Comparison of ENCODE assay signal across 21 cellular contexts in genomic region chr1:33439662-33440061, GRCh38. TPM values are rescaled to one million over a fixed set of nuclear protein-coding genes. Genes with fewer than 3 reads are reported as not detected.
DNase-seq lines count a peak whose midpoint lies in the region; ATAC-seq, FAIRE-seq and TF ChIP-seq lines count a peak whose summit lies in the region.
"Had no signal": no experiment of that assay in that cellular context is flagged by ENCODE, and none has a peak within 500 bp of the region (broad histone marks: within the 10 kb centered on the region; RNA-seq: fewer than 3 reads in every experiment).

No MANE protein-coding gene starts in this region.

- no peak overlapping the region for H2AK9ac ChIP-seq in IMR-90 (replicated peaks; ENCODE audit: low read depth, low read length, poor library complexity)

- H3K79me1 ChIP-seq in IMR-90 (ENCODE audit: low read depth in 1 of 2, low read length in 2 of 2) = peaks cover 0 to 3% of the 10 kb centered on the region in 2 experiments; a peak in 1 of 4 replicates

- intact Hi-C loops in IMR-90 (cut with micrococcal nuclease) = no loop called here
- intact Hi-C loops in K562 (cut with micrococcal nuclease) = no loop called here
- intact Hi-C loops in colonic mucosa (cut with DNase I) = no loop called here
- intact Hi-C loops in left colon (cut with DNase I, micrococcal nuclease) = no loop called here

- H3K36me3 ChIP-seq in GM23338 (ENCODE audit: insufficient read depth) (no peaks in the 10 kb centered on the region), IMR-90 (ENCODE audit: control insufficient read depth, insufficient read depth, low read length) (no peaks in the 10 kb centered on the region), K562 (ENCODE audit: control insufficient read depth, insufficient read depth, low read length) (no peaks in the 10 kb centered on the region), keratinocyte (ENCODE audit: control insufficient read depth in 2 of 2, extremely low read depth in 1 of 2, insufficient read depth in 2 of 2, low read length in 2 of 2) (no peaks in the 10 kb centered on the region), colonic mucosa (no peaks in the 10 kb centered on the region), Karpas-422 (ENCODE audit: insufficient read depth, low read length) (no peaks in the 10 kb centered on the region)
- H3K36me3 ChIP-seq: SJCRH30 had no signal

- no peak overlapping the region; the same call in 1 of the 2 replicates for H3K18ac ChIP-seq in IMR-90 (ENCODE audit: low read depth, low read length)

- no peak overlapping the region for H2BK120ac ChIP-seq in IMR-90 (ENCODE audit: low read depth, low read length)

- no peak overlapping the region for H4K91ac ChIP-seq in IMR-90 (ENCODE audit: insufficient read depth, low read depth, low read length)

- FAIRE-seq in K562 (lab: Jason Lieb, UNC) (no peak), keratinocyte (lab: Jason Lieb, UNC) (no peak)
- FAIRE-seq: D721Med, GM18507, RCC 7860 had no signal

- peaks cover 5% of the 10 kb centered on the region for H3K27me3 Mint-ChIP-seq in GM23338 (ENCODE audit: insufficient read depth, low read depth, poor library complexity)

- POLR2A ChIA-PET in IMR-90 (lab: Charles Lee; ENCODE audit: unreplicated experiment) (no interaction called here), K562 (lab: Yijun Ruan, JAX) (interaction anchor here (0.9 kb wide), 1 partner anchor 17 kb away, joined by 3 read pairs; no protein-coding TSS in a partner anchor)

- TF ChIP-seq CTCF in GM23338 (conservative IDR thresholded peaks at IDR 0.05; ENCODE audit: low read depth in 2 of 2) (no peak), IMR-90 (conservative IDR thresholded peaks at IDR 0.05; ENCODE audit: low read depth, low read length) (no peak), K562 (IDR thresholded peaks at IDR 0.05 in 2 of 3, conservative IDR thresholded peaks at IDR 0.05 in 1 of 3; ENCODE audit: insufficient read depth in 2 of 3, low read depth in 1 of 3, low read length in 3 of 3) (no peak), keratinocyte (optimal IDR thresholded peaks at IDR 0.05 in 1 of 3, IDR thresholded peaks at IDR 0.05 in 1 of 3, conservative IDR thresholded peaks at IDR 0.05 in 1 of 3; ENCODE audit: extremely low read depth in 1 of 3, insufficient read depth in 2 of 3, low read length in 3 of 3) (no peak), colonic mucosa (IDR thresholded peaks at IDR 0.05) (no peak)

- TF ChIP-seq EP300 in K562 (IDR thresholded peaks at IDR 0.05; ENCODE audit: low read length) = no peak

- H4K5ac ChIP-seq in IMR-90 (ENCODE audit: low read depth, low read length) = no peak overlapping the region; the same call in 1 of the 2 replicates

- no CpG with 5 or more reads among the region's 1 CpG for WGBS in IMR-90 (ENCODE audit: extremely low coverage in 2 of 2, insufficient read length in 1 of 2), 2 experiments
- 0% methylated on average over 1 of the region's 1 CpG for WGBS in K562 (ENCODE audit: insufficient coverage, low coverage, missing lambda C conversion rate)

- no peaks in the 10 kb centered on the region for H3K9me2 ChIP-seq in GM23338 (ENCODE audit: insufficient read depth)
- no peaks in the 10 kb centered on the region for H3K9me2 ChIP-seq in Karpas-422 (replicated peaks; ENCODE audit: insufficient read depth, low read length)

- dilution Hi-C loops in IMR-90 (cut with HindIII; ENCODE audit: low sequenced_read_pairs, unreplicated experiment) = no loop called here
- dilution Hi-C loops in keratinocyte (cut with MboI; ENCODE audit: extremely low pct_ligation_motif_present, low sequenced_read_pairs) = no loop called here

- no peak overlapping the region for H2AFZ ChIP-seq in GM23338
- H2AFZ ChIP-seq in IMR-90 (replicated peaks; ENCODE audit: low read length, poor library complexity) = no peak overlapping the region
- no peak overlapping the region for H2AFZ ChIP-seq in K562 (ENCODE audit: low read depth, low read length)
- H2AFZ ChIP-seq in keratinocyte (ENCODE audit: control insufficient read depth, low read length) = no peak overlapping the region
- H2AFZ ChIP-seq in Karpas-422 (ENCODE audit: low read length) = no peak overlapping the region

- H3K9ac ChIP-seq in IMR-90 (ENCODE audit: low read depth, low read length) (no peak overlapping the region), K562 (ENCODE audit: insufficient read depth in 1 of 2, low read depth in 2 of 2, low read length in 2 of 2) (no peak overlapping the region), keratinocyte (ENCODE audit: control insufficient read depth, extremely low read depth, insufficient read depth, low read length) (no peak overlapping the region), colonic mucosa (ENCODE audit: low read depth in 2 of 2, low read length in 2 of 2) (no peak overlapping the region), Karpas-422 (ENCODE audit: low read length) (no peak overlapping the region)

- in situ Hi-C loops in IMR-90 (cut with MboI; ENCODE audit: low sequenced_read_pairs) = no loop called here
- in situ Hi-C loops in K562 (cut with MboI) = no loop called here

- H3K27me3 ChIP-seq in GM23338 (ENCODE audit: insufficient read depth) (no peaks in the 10 kb centered on the region), IMR-90 (ENCODE audit: control insufficient read depth, insufficient read depth, low read length) (no peaks in the 10 kb centered on the region), K562 (ENCODE audit: control insufficient read depth in 2 of 2, insufficient read depth in 2 of 2, low read length in 2 of 2) (peaks cover 6 to 13% of the 10 kb centered on the region in 2 experiments), keratinocyte (ENCODE audit: control insufficient read depth, extremely low read depth, insufficient read depth, low read length) (no peaks in the 10 kb centered on the region), colonic mucosa (no peaks in the 10 kb centered on the region), Karpas-422 (ENCODE audit: low read length) (no peaks in the 10 kb centered on the region)
- H3K27me3 ChIP-seq: SJCRH30 had no signal

- H4K20me1 ChIP-seq in GM23338 (replicated peaks; ENCODE audit: insufficient read depth) (no peaks in the 10 kb centered on the region), IMR-90 (ENCODE audit: insufficient read depth, low read length) (no peaks in the 10 kb centered on the region), K562 (replicated peaks; ENCODE audit: control insufficient read depth, insufficient read depth, low read length) (no peaks in the 10 kb centered on the region), keratinocyte (ENCODE audit: control insufficient read depth, extremely low read depth, insufficient read depth, low read length) (no peaks in the 10 kb centered on the region), Karpas-422 (ENCODE audit: insufficient read depth, low read depth, low read length) (no peaks in the 10 kb centered on the region)

- no peak overlapping the region for H4K8ac ChIP-seq in IMR-90 (ENCODE audit: low read depth in 2 of 2, low read length in 2 of 2)

- TF ChIP-seq POLR2A in IMR-90 (IDR thresholded peaks at IDR 0.05; ENCODE audit: low read depth, low read length) (no peak), K562 (conservative IDR thresholded peaks at IDR 0.05) (no peak)

- H2BK20ac ChIP-seq in IMR-90 (ENCODE audit: low read depth, low read length) = 0 out of 2 replicates have a peak overlapping the region, but pooled peaks have one; percentile 28

- no peak overlapping the region for H3K4me3 Mint-ChIP-seq in GM23338
- H3K4me3 Mint-ChIP-seq: CD4-positive, CD25-positive, alpha-beta regulatory T cell; IgD-negative memory B cell; T-cell had no signal

- H2BK5ac ChIP-seq in IMR-90 (ENCODE audit: low read depth, low read length, poor library complexity, severe bottlenecking) = no peak overlapping the region

- CTCF ChIA-PET in IMR-90 (lab: Yijun Ruan, JAX) (interaction anchor here (1.1 kb wide), 1 partner anchor 16 kb away, joined by 7 read pairs; no protein-coding TSS in a partner anchor), K562 (lab: Yijun Ruan, JAX; ENCODE audit: low intra/inter-chr PET ratio) (no interaction called here)

- DNase-seq in GM23338 (ENCODE audit: low spot score) = peak; percentile 19
- DNase-seq in IMR-90 = no peak
- no peak for DNase-seq in K562 (ENCODE audit: extremely low read depth in 1 of 4, low spot score in 3 of 4)
- no peak for DNase-seq in keratinocyte (ENCODE audit: low read depth, low spot score)
- DNase-seq in putamen (ENCODE audit: low spot score) = no peak
- no peak for DNase-seq in colonic mucosa
- no peak for DNase-seq in Karpas-422
- DNase-seq in left colon = no peak
- DNase-seq: CD4-positive, CD25-positive, alpha-beta regulatory T cell; NCI-H1092 treated with DMSO at 0.1 percent for 48 hours; NCI-H1436; NCI-H187; NCI-H2107; NCI-H748 treated with DMSO at 0.1 percent for 48 hours; SJCRH30; T-cell had no signal

- H3K27ac ChIP-seq in GM23338 (ENCODE audit: low read depth) (no peak overlapping the region), IMR-90 (ENCODE audit: insufficient read depth, low read length) (no peak overlapping the region), K562 (ENCODE audit: extremely low read depth, low read depth, low read length) (no peak overlapping the region), keratinocyte (ENCODE audit: control insufficient read depth, insufficient read depth, low read length) (peak overlapping the region; percentile 70), colonic mucosa (no peak overlapping the region), Karpas-422 (ENCODE audit: low read length) (no peak overlapping the region)
- H3K27ac ChIP-seq: SJCRH30 had no signal

- H2AK5ac ChIP-seq in IMR-90 (ENCODE audit: low read depth, low read length) = no peak overlapping the region

- ATAC-seq in GM23338 = no peak; the same call in 2 of the 3 replicates
- no peak for ATAC-seq in IMR-90 (ENCODE audit: low read depth)
- no peak for ATAC-seq in K562
- ATAC-seq in left colon = no peak
- ATAC-seq: Right ventricle myocardium inferior, T-cell had no signal

- no peak for TF ChIP-seq RAD21 in IMR-90 (IDR thresholded peaks at IDR 0.05; ENCODE audit: low read length)
- no peak for TF ChIP-seq RAD21 in K562 (CRISPR knock-in tag; conservative IDR thresholded peaks at IDR 0.05 in 1 of 2, IDR thresholded peaks at IDR 0.05 in 1 of 2)

- BruUV-seq in IMR-90 (replicated peaks; lab: Mats Ljungman, UMichigan) (no TSS peak), K562 (replicated peaks; lab: Mats Ljungman, UMichigan) (no TSS peak)

- no peaks in the 10 kb centered on the region for H3K9me3 Mint-ChIP-seq in GM23338
- H3K9me3 Mint-ChIP-seq: CD4-positive, CD25-positive, alpha-beta regulatory T cell; IgD-negative memory B cell; T-cell had no signal

- no peak overlapping the region for H3K4ac ChIP-seq in IMR-90 (ENCODE audit: low read depth, low read length)

- H3K4me1 Mint-ChIP-seq in GM23338 = peaks cover 18% of the 10 kb centered on the region
- H3K4me1 Mint-ChIP-seq: IgD-negative memory B cell, T-cell had no signal

- H3K27ac Mint-ChIP-seq in GM23338 = no peak overlapping the region
- H3K27ac Mint-ChIP-seq: T-cell had no signal

- H3K36me3 Mint-ChIP-seq in GM23338 (ENCODE audit: low read depth) = no peaks in the 10 kb centered on the region
- H3K36me3 Mint-ChIP-seq: CD4-positive, CD25-positive, alpha-beta regulatory T cell; T-cell had no signal

- H3K9me3 ChIP-seq in IMR-90 (ENCODE audit: control insufficient read depth, insufficient read depth, low read length) = no peaks in the 10 kb centered on the region
- H3K9me3 ChIP-seq in K562 (replicated peaks; ENCODE audit: control insufficient read depth, insufficient read depth, low read depth, low read length) = no peaks in the 10 kb centered on the region
- no peaks in the 10 kb centered on the region for H3K9me3 ChIP-seq in keratinocyte (ENCODE audit: control insufficient read depth, low read depth, low read length)
- no peaks in the 10 kb centered on the region for H3K9me3 ChIP-seq in colonic mucosa
- H3K9me3 ChIP-seq in Karpas-422 (ENCODE audit: low read length) = no peaks in the 10 kb centered on the region
- H3K9me3 ChIP-seq: SJCRH30 had no signal

- H3K9me1 ChIP-seq in IMR-90 (ENCODE audit: insufficient read depth, low read length) (peaks cover 9% of the 10 kb centered on the region), K562 (ENCODE audit: control insufficient read depth, insufficient read depth, low read length) (no peaks in the 10 kb centered on the region), keratinocyte (ENCODE audit: control insufficient read depth, extremely low read depth, insufficient read depth, low read length) (no peaks in the 10 kb centered on the region)

- H3K14ac ChIP-seq in IMR-90 (replicated peaks; ENCODE audit: low read depth, low read length) = no peak overlapping the region

- no peaks in the 10 kb centered on the region for H3K79me2 ChIP-seq in GM23338 (replicated peaks; ENCODE audit: insufficient read depth)
- H3K79me2 ChIP-seq in K562 (ENCODE audit: control insufficient read depth, insufficient read depth, low read length) = no peaks in the 10 kb centered on the region
- no peaks in the 10 kb centered on the region for H3K79me2 ChIP-seq in keratinocyte (ENCODE audit: control insufficient read depth, insufficient read depth, low read length)
- no peaks in the 10 kb centered on the region for H3K79me2 ChIP-seq in Karpas-422 (ENCODE audit: low read length)

- H3K4me1 ChIP-seq in GM23338 (ENCODE audit: insufficient read depth) = peaks cover 5% of the 10 kb centered on the region; the same call in 1 of the 2 replicates
- peaks cover 14% of the 10 kb centered on the region for H3K4me1 ChIP-seq in IMR-90 (ENCODE audit: control insufficient read depth, insufficient read depth, low read length)
- H3K4me1 ChIP-seq in K562 (replicated peaks in 1 of 2; ENCODE audit: control insufficient read depth in 2 of 2, insufficient read depth in 2 of 2, low read length in 2 of 2) = peaks cover 0 to 7% of the 10 kb centered on the region in 2 experiments; a peak in 3 of 5 replicates
- peaks cover 58% of the 10 kb centered on the region for H3K4me1 ChIP-seq in keratinocyte (ENCODE audit: control insufficient read depth, extremely low read depth, insufficient read depth, low read length)
- no peaks in the 10 kb centered on the region for H3K4me1 ChIP-seq in colonic mucosa
- peaks cover 16% of the 10 kb centered on the region for H3K4me1 ChIP-seq in Karpas-422 (ENCODE audit: low read length)

- no peak overlapping the region for H3K23ac ChIP-seq in IMR-90 (ENCODE audit: low read depth, low read length)

- no peak overlapping the region for H3K56ac ChIP-seq in IMR-90 (ENCODE audit: extremely low read depth, insufficient read depth, low read length)

- H3K4me3 ChIP-seq in GM23338 (no peak overlapping the region), IMR-90 (ENCODE audit: insufficient read depth, low read depth, low read length) (no peak overlapping the region), K562 (no peak overlapping the region), keratinocyte (ENCODE audit: control insufficient read depth in 2 of 3, extremely low read depth in 1 of 3, insufficient read depth in 2 of 3, low read depth in 1 of 3, low read length in 3 of 3) (no peak overlapping the region), colonic mucosa (no peak overlapping the region), Karpas-422 (ENCODE audit: low read length) (no peak overlapping the region)
- H3K4me3 ChIP-seq: SJCRH30 had no signal

- H2BK15ac ChIP-seq in IMR-90 (ENCODE audit: low read depth, low read length) = 0 out of 3 replicates have a peak overlapping the region, but pooled peaks have one; percentile 19

- H3K4me2 ChIP-seq in GM23338 = no peak overlapping the region
- no peak overlapping the region for H3K4me2 ChIP-seq in IMR-90 (ENCODE audit: low read depth, low read length)
- H3K4me2 ChIP-seq in K562 (ENCODE audit: insufficient read depth, low read length) = no peak overlapping the region
- peak overlapping the region; percentile 39 for H3K4me2 ChIP-seq in keratinocyte (ENCODE audit: control insufficient read depth, extremely low read depth, insufficient read depth, low read depth, low read length)
- H3K4me2 ChIP-seq in Karpas-422 (ENCODE audit: low read depth, low read length, poor library complexity, severe bottlenecking) = no peak overlapping the region

- H3F3A ChIP-seq in GM23338 (replicated peaks; ENCODE audit: low read depth) = no peaks in the 10 kb centered on the region

RNA-seq across cellular contexts. Expression of gene PHC2, which starts 8.8 kb away (rescaled TPM):
- 7.3 and 11.8 TPM in 2 replicates for total RNA-seq in GM23338 (2014; rRNA removed; shearing (Covaris generic))
- 1.7 and 2.0 TPM in 2 replicates for polyA plus RNA-seq in GM23338 (2016; fragmentation: Nextera tagmentation; extraction: Ambion mirVana)
- 43.3 and 46.4 TPM in 2 replicates for total RNA-seq in IMR-90 (2012; rRNA removed)
- polyA plus RNA-seq in IMR-90 (2012; rRNA removed) = 86.3 and 98.1 TPM in 2 replicates
- 91.9 and 128 TPM in 2 replicates for polyA plus RNA-seq in IMR-90 (2012; cell fraction: cytosol; rRNA removed)
- 110 and 133 TPM in 2 replicates for polyA plus RNA-seq in IMR-90 (2012; cell fraction: nucleus; rRNA removed; ENCODE audit: low replicate concordance)
- 6.6 and 20.6 TPM in 2 replicates for total RNA-seq in K562 (2011; cell fraction: chromatin; rRNA removed; ENCODE audit: low replicate concordance)
- 11.1 and 17.3 TPM in 2 replicates for total RNA-seq in K562 (2011; cell fraction: nucleolus; rRNA removed)
- 12.2 and 18.6 TPM in 2 replicates for total RNA-seq in K562 (2011; cell fraction: nucleoplasm; rRNA removed)
- total RNA-seq in K562 (2014; rRNA removed) = 43.5 and 57.7 TPM in 2 replicates
- total RNA-seq in K562 (2014; rRNA removed; fragmentation: Illumina TruSeq; extraction: Trizol) = 27.0 and 29.9 TPM in 2 replicates
- total RNA-seq in K562 (2015; rRNA removed; fragmentation: Illumina TruSeq; extraction: Trizol) = 31.4 and 31.8 TPM in 2 replicates
- 59.9 and 67.6 TPM in 2 replicates for total RNA-seq in K562 (2021)
- polyA plus RNA-seq in K562 (2011; rRNA removed) = 32.4 and 34.6 TPM in 2 replicates
- 40.6 and 53.4 TPM in 2 replicates for polyA plus RNA-seq in K562 (2011; cell fraction: cytosol; rRNA removed)
- polyA plus RNA-seq in K562 (2011; cell fraction: nucleus; rRNA removed) = 34.0 and 43.0 TPM in 2 replicates
- polyA plus RNA-seq in K562 (2012) = 38.4 and 62.6 TPM in 2 replicates
- 57.1 and 63.1 TPM in 2 replicates for polyA plus RNA-seq in K562 (2014; fragmentation: Illumina TruSeq; extraction: Trizol)
- 1 to 10 TPM; 3.1 to 5.8 TPM for polyA plus RNA-seq in K562 (2014; fragmentation: Nextera tagmentation; extraction: Ambion mirVana)
- polyA plus RNA-seq in K562 (2014; rRNA removed) = 41.5 and 44.1 TPM in 2 replicates
- 14.3 and 16.3 TPM in 2 replicates for polyA minus RNA-seq in K562 (2011; rRNA and poly(A)+ RNA removed)
- polyA minus RNA-seq in K562 (2011; cell fraction: cytosol; rRNA and poly(A)+ RNA removed) = 23.4 and 24.0 TPM in 2 replicates
- polyA minus RNA-seq in K562 (2011; cell fraction: nucleus; rRNA and poly(A)+ RNA removed) = 11.0 and 13.1 TPM in 2 replicates
- 34.7 to 101 TPM (median 51.7 TPM) in 3 replicates for polyA plus RNA-seq in keratinocyte
- 9.3 TPM for polyA plus RNA-seq in keratinocyte (2011; ENCODE audit: low read depth)
- 52.3 and 70.5 TPM in 2 replicates for polyA plus RNA-seq in keratinocyte (2011; cell fraction: cytosol; rRNA removed)
- 68.4 and 96.8 TPM in 2 replicates for polyA plus RNA-seq in keratinocyte (2011; cell fraction: nucleus; rRNA removed)
- polyA plus RNA-seq in keratinocyte (2012; ENCODE audit: low replicate concordance) = 27.0 and 85.4 TPM in 2 replicates
- polyA minus RNA-seq in keratinocyte = 30.3 to 158 TPM (median 46.7 TPM) in 3 replicates
- polyA minus RNA-seq in keratinocyte (2011; cell fraction: cytosol; rRNA and poly(A)+ RNA removed) = 40.1 TPM
- 26.6 and 30.7 TPM in 2 replicates for polyA minus RNA-seq in keratinocyte (2011; cell fraction: nucleus; rRNA and poly(A)+ RNA removed)
- 10 to 100 TPM; 60.6 to 74.8 TPM for total RNA-seq in colonic mucosa
- 54.3 and 79.5 TPM in 2 replicates for total RNA-seq in Karpas-422 (2014; rRNA removed; shearing (Covaris generic); ENCODE audit: low replicate concordance)
- total RNA-seq in left colon = 10 to 100 TPM; 48.7 to 59.4 TPM

RNA-seq across cellular contexts. Expression of gene ZSCAN20, which starts 32.8 kb away (rescaled TPM):
- 3.9 and 4.9 TPM in 2 replicates for total RNA-seq in GM23338 (2014; rRNA removed; shearing (Covaris generic))
- polyA plus RNA-seq in GM23338 (2016; fragmentation: Nextera tagmentation; extraction: Ambion mirVana) (0.91 and 0.97 TPM in 2 replicates), IMR-90 (2012; rRNA removed) (1.9 and 2.1 TPM in 2 replicates), K562 (2011; rRNA removed) (0.80 and 1.7 TPM in 2 replicates), K562 (2014; fragmentation: Illumina TruSeq; extraction: Trizol) (2.0 TPM in 2 replicates), K562 (2014; fragmentation: Nextera tagmentation; extraction: Ambion mirVana) (under 1 TPM; 0.36 to 0.58 TPM), K562 (2014; rRNA removed) (1.4 and 1.8 TPM in 2 replicates), keratinocyte (2.1 to 3.1 TPM (median 2.7 TPM) in 3 replicates)
- total RNA-seq in IMR-90 (2012; rRNA removed) (8.1 and 11.1 TPM in 2 replicates), K562 (2014; rRNA removed) (2.2 and 2.5 TPM in 2 replicates), K562 (2014; rRNA removed; fragmentation: Illumina TruSeq; extraction: Trizol) (2.8 and 3.0 TPM in 2 replicates), K562 (2015; rRNA removed; fragmentation: Illumina TruSeq; extraction: Trizol) (3.3 and 3.6 TPM in 2 replicates), K562 (2021) (2.5 and 2.6 TPM in 2 replicates), colonic mucosa (1 to 10 TPM; 5.0 to 5.4 TPM), left colon (1 to 10 TPM; 5.0 to 5.3 TPM)
- polyA plus RNA-seq in IMR-90 (2012; cell fraction: cytosol; rRNA removed) = 0.79 and 0.81 TPM in 2 replicates
- polyA plus RNA-seq in IMR-90 (2012; cell fraction: nucleus; rRNA removed; ENCODE audit: low replicate concordance) = 3.0 and 5.9 TPM in 2 replicates
- 3.8 and 4.1 TPM in 2 replicates for total RNA-seq in K562 (2011; cell fraction: chromatin; rRNA removed; ENCODE audit: low replicate concordance)
- 2.5 and 4.3 TPM in 2 replicates for total RNA-seq in K562 (2011; cell fraction: nucleolus; rRNA removed)
- total RNA-seq in K562 (2011; cell fraction: nucleoplasm; rRNA removed) = 2.8 and 2.9 TPM in 2 replicates
- polyA plus RNA-seq in K562 (2011; cell fraction: cytosol; rRNA removed) = 0.38 and 0.75 TPM in 2 replicates
- polyA plus RNA-seq in K562 (2011; cell fraction: nucleus; rRNA removed) = 1.0 and 1.9 TPM in 2 replicates
- polyA plus RNA-seq in K562 (2012) = 1.8 and 1.9 TPM in 2 replicates
- polyA minus RNA-seq in K562 (2011; rRNA and poly(A)+ RNA removed) = 1.4 and 2.5 TPM in 2 replicates
- polyA minus RNA-seq in K562 (2011; cell fraction: cytosol; rRNA and poly(A)+ RNA removed) = 0.76 and 1.6 TPM in 2 replicates
- polyA minus RNA-seq in K562 (2011; cell fraction: nucleus; rRNA and poly(A)+ RNA removed) = 2.4 and 2.6 TPM in 2 replicates
- 0.84 TPM for polyA plus RNA-seq in keratinocyte (2011; ENCODE audit: low read depth)
- 1.0 and 1.7 TPM in 2 replicates for polyA plus RNA-seq in keratinocyte (2011; cell fraction: cytosol; rRNA removed)
- polyA plus RNA-seq in keratinocyte (2011; cell fraction: nucleus; rRNA removed) = 6.2 and 6.3 TPM in 2 replicates
- 1.5 and 1.9 TPM in 2 replicates for polyA plus RNA-seq in keratinocyte (2012; ENCODE audit: low replicate concordance)
- 3.9 to 7.6 TPM (median 6.4 TPM) in 3 replicates for polyA minus RNA-seq in keratinocyte
- polyA minus RNA-seq in keratinocyte (2011; cell fraction: cytosol; rRNA and poly(A)+ RNA removed) = 6.1 TPM
- 8.7 and 14.6 TPM in 2 replicates for polyA minus RNA-seq in keratinocyte (2011; cell fraction: nucleus; rRNA and poly(A)+ RNA removed)
- total RNA-seq in Karpas-422 (2014; rRNA removed; shearing (Covaris generic); ENCODE audit: low replicate concordance) = 5.0 and 8.4 TPM in 2 replicates
